Comparison of ENCODE assay signal across 8 cellular contexts in the genomic region with DNA sequence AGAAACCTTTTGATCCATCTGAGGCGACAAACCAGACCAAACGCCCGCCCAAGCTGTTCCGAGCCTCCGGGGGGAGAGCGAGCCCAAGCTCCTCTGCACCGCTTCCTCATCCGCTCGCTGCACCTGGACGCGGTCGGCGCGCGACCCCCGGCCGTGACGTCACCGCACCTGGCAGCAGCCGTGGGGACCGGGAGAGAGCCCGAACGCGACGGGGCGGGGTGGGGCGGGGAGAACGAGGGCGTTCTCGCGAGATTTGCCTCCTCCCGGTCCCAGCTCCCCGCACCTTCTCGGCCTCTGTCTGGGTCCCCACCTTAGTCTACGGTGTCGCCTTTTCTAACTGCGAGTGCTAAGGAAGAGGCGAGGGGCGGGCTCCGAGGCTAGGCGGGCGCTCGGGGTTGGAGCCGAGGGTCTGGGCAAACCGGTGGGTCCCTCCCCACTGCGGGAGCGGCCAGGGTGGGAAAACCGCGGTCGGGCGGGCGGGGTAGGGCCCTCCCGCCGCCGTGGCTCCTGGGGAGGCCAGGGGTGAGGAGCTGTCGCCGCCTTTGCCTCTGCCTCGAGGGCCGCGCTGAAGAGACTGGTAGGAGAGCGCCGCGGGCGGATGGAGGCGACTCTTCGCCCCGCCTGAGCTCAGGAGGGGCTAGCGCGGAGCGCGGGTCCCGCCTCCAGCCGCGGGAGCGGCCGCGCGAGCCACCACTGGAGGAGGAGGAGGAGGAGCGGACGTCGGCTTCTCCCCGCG.
DNase-seq lines count a peak whose midpoint lies in the region; ATAC-seq lines count a peak whose summit lies in the region.

A gene with protein sequence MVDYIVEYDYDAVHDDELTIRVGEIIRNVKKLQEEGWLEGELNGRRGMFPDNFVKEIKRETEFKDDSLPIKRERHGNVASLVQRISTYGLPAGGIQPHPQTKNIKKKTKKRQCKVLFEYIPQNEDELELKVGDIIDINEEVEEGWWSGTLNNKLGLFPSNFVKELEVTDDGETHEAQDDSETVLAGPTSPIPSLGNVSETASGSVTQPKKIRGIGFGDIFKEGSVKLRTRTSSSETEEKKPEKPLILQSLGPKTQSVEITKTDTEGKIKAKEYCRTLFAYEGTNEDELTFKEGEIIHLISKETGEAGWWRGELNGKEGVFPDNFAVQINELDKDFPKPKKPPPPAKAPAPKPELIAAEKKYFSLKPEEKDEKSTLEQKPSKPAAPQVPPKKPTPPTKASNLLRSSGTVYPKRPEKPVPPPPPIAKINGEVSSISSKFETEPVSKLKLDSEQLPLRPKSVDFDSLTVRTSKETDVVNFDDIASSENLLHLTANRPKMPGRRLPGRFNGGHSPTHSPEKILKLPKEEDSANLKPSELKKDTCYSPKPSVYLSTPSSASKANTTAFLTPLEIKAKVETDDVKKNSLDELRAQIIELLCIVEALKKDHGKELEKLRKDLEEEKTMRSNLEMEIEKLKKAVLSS (plus strand): TSS at position 293 of the 736 bp plus-strand sequence. CDS start 456 bp downstream, outside the sequence.

- ATAC-seq in GM19043 (IDR thresholded peaks at IDR 0.05; ENCODE audit: low read depth, unreplicated experiment) (peak; percentile 77), HG03354 (IDR thresholded peaks at IDR 0.05; ENCODE audit: poor library complexity, severe bottlenecking, unreplicated experiment) (peak; percentile 86)

- DNase-seq in Ammon's horn (ENCODE audit: low spot score) (peak; percentile 85), NCI-H446 (lab: John Stamatoyannopoulos, UW) (peak; percentile 74 to 90), cerebellar cortex (ENCODE audit: low spot score) (peak; percentile 88), islet precursor cell (peak; percentile 97)
- peak; percentile 79 for DNase-seq in activated CD4-positive, CD25-positive, alpha-beta regulatory T cell treated with anti-CD3 and anti-CD28 coated beads, Interleukin-2, amount 50 U/mL, for 72 hours
- peak; percentile 77 to 83 for DNase-seq in stimulated activated CD4-positive, alpha-beta T cell treated with anti-CD3 and anti-CD28 coated beads, Interleukin-15, amount 100 ng/mL, for 1 hour (ENCODE audit: low read depth in 1 of 2, low spot score in 1 of 2)

Comparison
In these comparisons a context has a peak if more than half of its experiments do, and no peak if none do; other contexts are left out.
1. Peak in every context shown above with its lines: DNase-seq and ATAC-seq.